In the genomic region with DNA sequence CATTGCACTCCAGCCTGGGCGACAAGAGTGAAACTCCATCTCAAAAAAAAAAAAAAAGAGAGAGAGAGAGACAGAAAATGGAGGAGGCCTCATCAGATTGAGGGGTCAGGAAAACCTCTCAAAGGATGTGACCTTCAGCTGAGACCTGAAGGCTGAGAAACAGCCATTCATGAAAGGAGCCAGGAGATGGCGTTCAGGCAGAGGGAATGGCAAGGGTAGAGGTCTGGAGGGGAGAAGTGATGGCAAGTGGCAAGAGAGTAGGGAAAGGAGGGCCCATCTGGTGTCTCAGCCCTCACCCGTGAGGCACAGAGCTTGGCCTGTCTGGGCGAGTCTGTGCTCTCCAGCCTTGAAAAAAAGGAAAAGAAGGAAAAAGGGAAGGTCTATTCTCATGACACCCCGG, we compare ENCODE assay signal across 10 cellular contexts. TPM values are rescaled to one million over a fixed set of nuclear protein-coding genes. Genes with fewer than 3 reads are reported as not detected.
A peak's percentile ranks its signal among the peaks of the same experiment; 100 is the strongest.
DNase-seq lines count a peak whose midpoint lies in the region; ATAC-seq, FAIRE-seq and TF ChIP-seq lines count a peak whose summit lies in the region.
"Had no signal": no experiment of that assay in that cellular context is flagged by ENCODE, and none has a peak within 500 bp of the region (broad histone marks: within the 10 kb centered on the region; RNA-seq: fewer than 3 reads in every experiment).

No MANE protein-coding gene starts in this region.

- H3K4me2 ChIP-seq in astrocyte (ENCODE audit: low read length), result no peak overlapping the region
- H3K4me2 ChIP-seq in keratinocyte (ENCODE audit: control insufficient read depth, extremely low read depth, insufficient read depth, low read depth, low read length), result no peak overlapping the region

- H4K20me1 ChIP-seq in astrocyte (ENCODE audit: insufficient read depth, low read length), result no peaks in the 10 kb centered on the region
- H4K20me1 ChIP-seq in keratinocyte (ENCODE audit: control insufficient read depth, extremely low read depth, insufficient read depth, low read length), result no peaks in the 10 kb centered on the region

- H3K4me3 ChIP-seq in MG63, result no peak overlapping the region
- no peak overlapping the region for H3K4me3 ChIP-seq in astrocyte (ENCODE audit: insufficient read depth, low read depth, low read length)
- no peak overlapping the region for H3K4me3 ChIP-seq in keratinocyte (ENCODE audit: control insufficient read depth in 2 of 3, extremely low read depth in 1 of 3, insufficient read depth in 2 of 3, low read depth in 1 of 3, low read length in 3 of 3)
- H3K4me3 ChIP-seq: upper lobe of left lung had no signal

- no peaks in the 10 kb centered on the region for H3K4me1 ChIP-seq in astrocyte (ENCODE audit: insufficient read depth, low read length)
- H3K4me1 ChIP-seq in keratinocyte (ENCODE audit: control insufficient read depth, extremely low read depth, insufficient read depth, low read length), result peaks cover 3% of the 10 kb centered on the region
- H3K4me1 ChIP-seq: upper lobe of left lung had no signal

- no peaks in the 10 kb centered on the region for H3K36me3 Mint-ChIP-seq in astrocyte (ENCODE audit: low read depth, unreplicated experiment)

- H3K27ac Mint-ChIP-seq in astrocyte (ENCODE audit: unreplicated experiment), result no peak overlapping the region

- dilution Hi-C loops in keratinocyte (cut with MboI; ENCODE audit: extremely low pct_ligation_motif_present, low sequenced_read_pairs), result no loop called here

- no peaks in the 10 kb centered on the region for H3K9me3 Mint-ChIP-seq in astrocyte (ENCODE audit: unreplicated experiment)

- no peak overlapping the region for H3K27ac ChIP-seq in astrocyte (ENCODE audit: low read depth, low read length)
- no peak overlapping the region for H3K27ac ChIP-seq in keratinocyte (ENCODE audit: control insufficient read depth, insufficient read depth, low read length)
- H3K27ac ChIP-seq: upper lobe of left lung had no signal

- H2AFZ ChIP-seq in astrocyte (ENCODE audit: low read depth, low read length) (no peak overlapping the region), keratinocyte (ENCODE audit: control insufficient read depth, low read length) (no peak overlapping the region)

- no peak overlapping the region for H3K9ac ChIP-seq in astrocyte (ENCODE audit: low read length)
- H3K9ac ChIP-seq in keratinocyte (ENCODE audit: control insufficient read depth, extremely low read depth, insufficient read depth, low read length), result no peak overlapping the region

- TF ChIP-seq CTCF in astrocyte (IDR thresholded peaks at IDR 0.05; ENCODE audit: insufficient read depth, low read depth, low read length) (peak; percentile 26), keratinocyte (optimal IDR thresholded peaks at IDR 0.05 in 1 of 3, IDR thresholded peaks at IDR 0.05 in 1 of 3, conservative IDR thresholded peaks at IDR 0.05 in 1 of 3; ENCODE audit: extremely low read depth in 1 of 3, insufficient read depth in 2 of 3, low read length in 3 of 3) (peak; percentile 60 to 82 (median 70))

- H3K4me3 Mint-ChIP-seq in astrocyte (ENCODE audit: unreplicated experiment), result no peak overlapping the region

- no peaks in the 10 kb centered on the region for H3K9me1 ChIP-seq in keratinocyte (ENCODE audit: control insufficient read depth, extremely low read depth, insufficient read depth, low read length)

- DNase-seq in MG63 (peak; percentile 57), astrocyte (ENCODE audit: low read depth) (no peak), keratinocyte (ENCODE audit: low read depth, low spot score) (no peak)
- DNase-seq in stimulated activated CD4-positive, alpha-beta T cell treated with anti-CD3 and anti-CD28 coated beads, Interleukin-2, amount 100 ng/mL, for 24 hours, result no peak
- no peak for DNase-seq in activated CD4-positive, alpha-beta T cell treated with anti-CD3 and anti-CD28 coated beads for 4 hours
- DNase-seq: left cardiac atrium, upper lobe of left lung had no signal

- H3K27me3 ChIP-seq in MG63 (no peaks in the 10 kb centered on the region), astrocyte (ENCODE audit: insufficient read depth, low read length) (no peaks in the 10 kb centered on the region), keratinocyte (ENCODE audit: control insufficient read depth, extremely low read depth, insufficient read depth, low read length) (no peaks in the 10 kb centered on the region)
- H3K27me3 ChIP-seq: upper lobe of left lung had no signal

- H3K4me1 Mint-ChIP-seq in astrocyte (ENCODE audit: low read depth, unreplicated experiment), result peaks cover 7% of the 10 kb centered on the region

- H3K27me3 Mint-ChIP-seq in astrocyte (ENCODE audit: low read depth, unreplicated experiment), result peaks cover 10% of the 10 kb centered on the region

- H3K36me3 ChIP-seq in MG63 (no peaks in the 10 kb centered on the region), astrocyte (ENCODE audit: insufficient read depth, low read length) (no peaks in the 10 kb centered on the region), keratinocyte (ENCODE audit: control insufficient read depth in 2 of 2, extremely low read depth in 1 of 2, insufficient read depth in 2 of 2, low read length in 2 of 2) (no peaks in the 10 kb centered on the region)
- H3K36me3 ChIP-seq: upper lobe of left lung had no signal

- FAIRE-seq in G401.6 (lab: Jason Lieb, UNC), result peak; percentile 88
- no peak for FAIRE-seq in astrocyte (lab: Jason Lieb, UNC)
- no peak for FAIRE-seq in keratinocyte (lab: Jason Lieb, UNC)

- H3K79me2 ChIP-seq in astrocyte (ENCODE audit: insufficient read depth, low read length) (no peaks in the 10 kb centered on the region), keratinocyte (ENCODE audit: control insufficient read depth, insufficient read depth, low read length) (no peaks in the 10 kb centered on the region)

- ATAC-seq in HG02610 (IDR thresholded peaks at IDR 0.05; ENCODE audit: unreplicated experiment) (no peak), HG02970 (IDR thresholded peaks at IDR 0.05; ENCODE audit: low FRiP score, unreplicated experiment) (no peak)

- no peaks in the 10 kb centered on the region for H3K9me3 ChIP-seq in MG63
- no peaks in the 10 kb centered on the region for H3K9me3 ChIP-seq in astrocyte (ENCODE audit: insufficient read depth, low read depth, low read length)
- no peaks in the 10 kb centered on the region for H3K9me3 ChIP-seq in keratinocyte (ENCODE audit: control insufficient read depth, low read depth, low read length)
- H3K9me3 ChIP-seq: upper lobe of left lung had no signal

RNA-seq across cellular contexts. Expression of gene CAMK2A, which starts 17.0 kb away (rescaled TPM):
- 0.56 TPM in 1 of 2 replicates, not detected in the other for total RNA-seq in MG63 (2014; rRNA removed; shearing (Covaris generic); ENCODE audit: low replicate concordance)
- total RNA-seq in astrocyte, result 1.2 and 1.6 TPM in 2 replicates
- polyA plus RNA-seq in keratinocyte, result 0.03 to 0.05 TPM in 2 of 3 replicates, not detected in the other
- polyA plus RNA-seq in keratinocyte (2011; ENCODE audit: low read depth), result not detected
- polyA plus RNA-seq in keratinocyte (2011; cell fraction: cytosol; rRNA removed), result not detected in 2 replicates
- polyA plus RNA-seq in keratinocyte (2011; cell fraction: nucleus; rRNA removed), result 0.08 TPM in 1 of 2 replicates, not detected in the other
- polyA plus RNA-seq in keratinocyte (2012; ENCODE audit: low replicate concordance), result 0.16 TPM in 1 of 2 replicates, not detected in the other
- 0.13 TPM in 1 of 3 replicates, not detected in the others for polyA minus RNA-seq in keratinocyte
- polyA minus RNA-seq in keratinocyte (2011; cell fraction: cytosol; rRNA and poly(A)+ RNA removed), result not detected
- not detected in 2 replicates for polyA minus RNA-seq in keratinocyte (2011; cell fraction: nucleus; rRNA and poly(A)+ RNA removed)

RNA-seq across cellular contexts. Expression of gene ARSI, which starts 30.2 kb away (rescaled TPM):
- 38.8 and 45.4 TPM in 2 replicates for total RNA-seq in MG63 (2014; rRNA removed; shearing (Covaris generic); ENCODE audit: low replicate concordance)
- total RNA-seq in astrocyte, result 21.4 and 23.0 TPM in 2 replicates
- 1.7 to 3.8 TPM (median 2.4 TPM) in 3 replicates for polyA plus RNA-seq in keratinocyte
- polyA plus RNA-seq in keratinocyte (2011; ENCODE audit: low read depth), result 0.82 TPM
- polyA plus RNA-seq in keratinocyte (2011; cell fraction: cytosol; rRNA removed), result 0.75 and 1.5 TPM in 2 replicates
- 2.6 and 3.3 TPM in 2 replicates for polyA plus RNA-seq in keratinocyte (2011; cell fraction: nucleus; rRNA removed)
- polyA plus RNA-seq in keratinocyte (2012; ENCODE audit: low replicate concordance), result 3.2 and 4.5 TPM in 2 replicates
- 2.5 to 7.3 TPM (median 5.1 TPM) in 3 replicates for polyA minus RNA-seq in keratinocyte
- polyA minus RNA-seq in keratinocyte (2011; cell fraction: cytosol; rRNA and poly(A)+ RNA removed), result 4.4 TPM
- 3.5 and 4.7 TPM in 2 replicates for polyA minus RNA-seq in keratinocyte (2011; cell fraction: nucleus; rRNA and poly(A)+ RNA removed)
